Comparison of ENCODE assay signal across 20 cellular contexts in the genomic region with DNA sequence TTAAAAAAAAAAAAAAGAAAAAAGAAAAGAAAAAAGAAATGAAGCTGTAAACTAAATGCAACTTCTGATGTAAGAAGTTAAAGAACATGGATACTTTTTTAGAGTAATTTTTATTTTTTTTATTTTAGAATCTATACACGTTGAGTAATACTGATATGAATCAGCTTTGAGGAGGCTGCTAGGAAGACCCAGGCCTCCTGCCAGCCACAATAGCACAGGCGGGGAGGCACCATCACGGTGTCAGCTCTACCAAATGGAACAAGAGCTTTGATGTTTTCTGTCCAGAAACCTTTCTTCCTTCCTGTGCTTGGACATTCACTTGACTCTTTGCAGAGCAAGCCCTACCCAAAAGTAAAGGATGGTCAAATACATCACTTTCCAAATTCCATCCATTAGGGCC. TPM values are rescaled to one million over a fixed set of nuclear protein-coding genes. Genes with fewer than 3 reads are reported as not detected.
A peak's percentile ranks its signal among the peaks of the same experiment; 100 is the strongest.
DNase-seq lines count a peak whose midpoint lies in the region; ATAC-seq and TF ChIP-seq lines count a peak whose summit lies in the region.
"Had no signal": no experiment of that assay in that cellular context is flagged by ENCODE, and none has a peak within 500 bp of the region (broad histone marks: within the 10 kb centered on the region; RNA-seq: fewer than 3 reads in every experiment).

No MANE protein-coding gene starts in this region.

- no peaks in the 10 kb centered on the region for H4K20me1 ChIP-seq in fibroblast of lung (ENCODE audit: control insufficient read depth, extremely low read depth, insufficient read depth, low read length)

- H3K4me3 ChIP-seq in fibroblast of lung (replicated peaks in 1 of 4; ENCODE audit: control extremely low read depth in 1 of 4, insufficient read depth in 1 of 4, low read depth in 3 of 4, low read length in 4 of 4), result no peak overlapping the region

- H3K27me3 ChIP-seq in fibroblast of lung (ENCODE audit: control insufficient read depth, insufficient read depth, low read length), result no peaks in the 10 kb centered on the region

- CTCF ChIA-PET in activated CD4-positive, alpha-beta T cell treated with anti-CD3 and anti-CD28 coated beads, Interleukin-2, amount 10 ng/mL, durations not matched to agents 7 days and 5 days (lab: Charles Lee), result interaction anchor here (0.5 kb wide), 1 partner anchor 77 kb away, joined by 3 read pairs; no protein-coding TSS in a partner anchor

- no peak overlapping the region for H3K4me2 ChIP-seq in fibroblast of lung (ENCODE audit: extremely low read depth, insufficient read depth, low read length)

- no peak for TF ChIP-seq POLR2A in erythroblast (IDR thresholded peaks at IDR 0.05; ENCODE audit: low read length)

- TF ChIP-seq CTCF in fibroblast of lung (conservative IDR thresholded peaks at IDR 0.05 in 1 of 2, IDR thresholded peaks at IDR 0.05 in 1 of 2; ENCODE audit: low read depth in 1 of 2, low read length in 2 of 2), result no peak

- no peak overlapping the region for H2AFZ ChIP-seq in fibroblast of lung (ENCODE audit: low read length)

- H3K79me2 ChIP-seq in fibroblast of lung (ENCODE audit: control insufficient read depth, insufficient read depth, low read length), result no peaks in the 10 kb centered on the region

- POLR2A ChIA-PET in activated CD4-positive, alpha-beta T cell treated with anti-CD3 and anti-CD28 coated beads, Interleukin-2, amount 10 ng/mL, durations not matched to agents 7 days and 5 days (lab: Charles Lee), result no interaction called here

- peaks cover 10% of the 10 kb centered on the region for H3K9me3 Mint-ChIP-seq in activated CD4-positive, alpha-beta T cell treated with anti-CD3 and anti-CD28 coated beads, Interleukin-2, amount 10 ng/mL, durations not matched to agents 7 days and 5 days
- H3K9me3 Mint-ChIP-seq: CD4-positive, CD25-positive, alpha-beta regulatory T cell; H9 had no signal

- H3K4me3 Mint-ChIP-seq in activated CD4-positive, alpha-beta T cell treated with anti-CD3 and anti-CD28 coated beads, Interleukin-2, amount 10 ng/mL, durations not matched to agents 7 days and 5 days, result no peak overlapping the region
- H3K4me3 Mint-ChIP-seq: CD4-positive, CD25-positive, alpha-beta regulatory T cell; H9 had no signal

- no peaks in the 10 kb centered on the region for H3K4me1 ChIP-seq in fibroblast of lung (ENCODE audit: control insufficient read depth, extremely low read depth, insufficient read depth, low read length)

- H3K27me3 Mint-ChIP-seq in activated CD4-positive, alpha-beta T cell treated with anti-CD3 and anti-CD28 coated beads, Interleukin-2, amount 10 ng/mL, durations not matched to agents 7 days and 5 days, result peaks cover 4% of the 10 kb centered on the region

- ATAC-seq in GM19455 (IDR thresholded peaks at IDR 0.05; ENCODE audit: unreplicated experiment), result no peak

- H3K9me3 ChIP-seq in fibroblast of lung (ENCODE audit: control insufficient read depth, insufficient read depth, low read depth, low read length), result no peaks in the 10 kb centered on the region

- H3K36me3 Mint-ChIP-seq in activated CD4-positive, alpha-beta T cell treated with anti-CD3 and anti-CD28 coated beads, Interleukin-2, amount 10 ng/mL, durations not matched to agents 7 days and 5 days (ENCODE audit: low read depth), result no peaks in the 10 kb centered on the region
- H3K36me3 Mint-ChIP-seq: CD4-positive, CD25-positive, alpha-beta regulatory T cell had no signal

- no peak overlapping the region for H3K27ac Mint-ChIP-seq in activated CD4-positive, alpha-beta T cell treated with anti-CD3 and anti-CD28 coated beads, Interleukin-2, amount 10 ng/mL, durations not matched to agents 7 days and 5 days
- H3K27ac Mint-ChIP-seq: CD4-positive, CD25-positive, alpha-beta regulatory T cell; H9 had no signal

- no peak overlapping the region for H3K27ac ChIP-seq in fibroblast of lung (ENCODE audit: insufficient read depth, low read length)

- peak; percentile 28 for DNase-seq in activated CD4-positive, alpha-beta T cell treated with anti-CD3 and anti-CD28 coated beads for 48 hours
- DNase-seq in activated CD4-positive, alpha-beta T cell treated with anti-CD3 and anti-CD28 coated beads, Interleukin-2, amount 10 ng/mL, durations not matched to agents 7 days and 5 days, result no peak
- DNase-seq in stimulated activated CD4-positive, alpha-beta T cell treated with anti-CD3 and anti-CD28 coated beads, Interleukin-15, amount 100 ng/mL, for 24 hours, result peak; percentile 43
- no peak for DNase-seq in stimulated activated CD4-positive, alpha-beta T cell treated with anti-CD3 and anti-CD28 coated beads, Interleukin-12 subunit alpha, Interleukin-12 subunit beta, amount 100 ng/mL, for 4 hours
- DNase-seq in fibroblast of lung (ENCODE audit: low read depth in 2 of 2) (peak; percentile 9 to 49), stromal cell of bone marrow (ENCODE audit: low read depth) (peak; percentile 36), erythroblast (lab: John Stamatoyannopoulos, UW) (no peak)
- DNase-seq: 8988T, COR-L47, DMS 273 treated with DMSO at 0.1 percent for 48 hours, H9, IMR-90, MM.1S, NCI-H1092 treated with DMSO at 0.1 percent for 48 hours, NCI-H146, NCI-H2081, NCI-H446 treated with DMSO at 0.1 percent for 48 hours, SHP77 had no signal

- H3K36me3 ChIP-seq in fibroblast of lung (ENCODE audit: control insufficient read depth, insufficient read depth, low read length), result no peaks in the 10 kb centered on the region

- no peak overlapping the region for H3K9ac ChIP-seq in fibroblast of lung (ENCODE audit: insufficient read depth, low read length)

- H3K4me1 Mint-ChIP-seq in activated CD4-positive, alpha-beta T cell treated with anti-CD3 and anti-CD28 coated beads, Interleukin-2, amount 10 ng/mL, durations not matched to agents 7 days and 5 days, result peaks cover 20% of the 10 kb centered on the region

RNA-seq across cellular contexts. Expression of a gene that starts 45.3 kb away (rescaled TPM):
- total RNA-seq in activated CD4-positive, alpha-beta T cell treated with anti-CD3 and anti-CD28 coated beads, Interleukin-2, amount 10 ng/mL, durations not matched to agents 7 days and 5 days, result under 1 TPM; 0.67 to 0.92 TPM
- total RNA-seq in fibroblast of lung, result 0.33 and 2.1 TPM in 2 replicates
- polyA plus RNA-seq in fibroblast of lung, result 0.08 and 0.21 TPM in 2 replicates
- polyA plus RNA-seq in fibroblast of lung (2012), result 0.09 and 0.40 TPM in 2 replicates
- polyA minus RNA-seq in fibroblast of lung (ENCODE audit: low replicate concordance), result 0.37 TPM in 1 of 2 replicates, not detected in the other

RNA-seq across cellular contexts. Expression of a gene that starts 57.0 kb away (rescaled TPM):
- total RNA-seq in activated CD4-positive, alpha-beta T cell treated with anti-CD3 and anti-CD28 coated beads, Interleukin-2, amount 10 ng/mL, durations not matched to agents 7 days and 5 days, result 10 to 100 TPM; 18.2 to 19.7 TPM
- total RNA-seq in fibroblast of lung, result 20.6 and 23.9 TPM in 2 replicates
- 12.5 and 13.2 TPM in 2 replicates for polyA plus RNA-seq in fibroblast of lung
- polyA plus RNA-seq in fibroblast of lung (2012), result 10.9 and 11.1 TPM in 2 replicates
- 5.0 and 5.4 TPM in 2 replicates for polyA minus RNA-seq in fibroblast of lung (ENCODE audit: low replicate concordance)

Comparison
In these comparisons a context has a peak if more than half of its experiments do, and no peak if none do; other contexts are left out.
1. DNase-seq: peak in activated CD4-positive, alpha-beta T cell treated with anti-CD3 and anti-CD28 coated beads for 48 hours (single experiment), stimulated activated CD4-positive, alpha-beta T cell treated with anti-CD3 and anti-CD28 coated beads, Interleukin-15, amount 100 ng/mL, for 24 hours (single experiment), fibroblast of lung (2 of 2) and stromal cell of bone marrow (single experiment); none in activated CD4-positive, alpha-beta T cell treated with anti-CD3 and anti-CD28 coated beads, Interleukin-2, amount 10 ng/mL, durations not matched to agents 7 days and 5 days (single experiment), stimulated activated CD4-positive, alpha-beta T cell treated with anti-CD3 and anti-CD28 coated beads, Interleukin-12 subunit alpha, Interleukin-12 subunit beta, amount 100 ng/mL, for 4 hours (single experiment) and erythroblast (0 of 2).